In the genomic region with DNA sequence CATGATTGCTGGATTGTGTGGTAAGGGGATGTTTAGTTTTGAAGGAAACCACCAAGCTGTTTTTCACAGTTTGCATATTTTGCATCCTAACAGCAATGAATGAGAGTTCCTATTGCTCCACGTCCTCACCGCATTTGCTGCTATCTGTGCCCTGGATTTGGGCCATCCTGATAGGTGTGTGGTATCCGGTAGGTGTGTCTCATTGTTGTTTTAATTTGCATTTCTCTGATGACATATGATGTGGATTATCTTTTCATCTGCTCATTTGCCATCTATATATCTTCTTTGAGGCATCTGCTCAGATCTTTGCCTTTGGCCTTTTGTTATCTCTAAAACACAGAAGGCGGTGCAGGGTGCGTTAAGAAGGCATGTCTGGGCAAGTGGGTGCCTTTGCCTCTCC, we compare ENCODE assay signal across 1 cellular context.
TF ChIP-seq lines count a peak whose summit lies in the region.

No MANE protein-coding gene starts in this region.

TF ChIP-seq in K562, 482 proteins besides CTCF, POLR2A, EP300 and RAD21 (continued from another document):
- no peak for TF ChIP-seq NFE2 (IDR thresholded peaks at IDR 0.05; ENCODE audit: low read depth)
- TF ChIP-seq ZNF766 (CRISPR knock-in tag; conservative IDR thresholded peaks at IDR 0.05) = no peak
- no peak for TF ChIP-seq ZNF408 (CRISPR knock-in tag; IDR thresholded peaks at IDR 0.05; ENCODE audit: low read depth)
- TF ChIP-seq RBM14 (IDR thresholded peaks at IDR 0.05; ENCODE audit: borderline replicate concordance, insufficient read depth, low read depth, low read length) = no peak
- TF ChIP-seq, protein P1, sequence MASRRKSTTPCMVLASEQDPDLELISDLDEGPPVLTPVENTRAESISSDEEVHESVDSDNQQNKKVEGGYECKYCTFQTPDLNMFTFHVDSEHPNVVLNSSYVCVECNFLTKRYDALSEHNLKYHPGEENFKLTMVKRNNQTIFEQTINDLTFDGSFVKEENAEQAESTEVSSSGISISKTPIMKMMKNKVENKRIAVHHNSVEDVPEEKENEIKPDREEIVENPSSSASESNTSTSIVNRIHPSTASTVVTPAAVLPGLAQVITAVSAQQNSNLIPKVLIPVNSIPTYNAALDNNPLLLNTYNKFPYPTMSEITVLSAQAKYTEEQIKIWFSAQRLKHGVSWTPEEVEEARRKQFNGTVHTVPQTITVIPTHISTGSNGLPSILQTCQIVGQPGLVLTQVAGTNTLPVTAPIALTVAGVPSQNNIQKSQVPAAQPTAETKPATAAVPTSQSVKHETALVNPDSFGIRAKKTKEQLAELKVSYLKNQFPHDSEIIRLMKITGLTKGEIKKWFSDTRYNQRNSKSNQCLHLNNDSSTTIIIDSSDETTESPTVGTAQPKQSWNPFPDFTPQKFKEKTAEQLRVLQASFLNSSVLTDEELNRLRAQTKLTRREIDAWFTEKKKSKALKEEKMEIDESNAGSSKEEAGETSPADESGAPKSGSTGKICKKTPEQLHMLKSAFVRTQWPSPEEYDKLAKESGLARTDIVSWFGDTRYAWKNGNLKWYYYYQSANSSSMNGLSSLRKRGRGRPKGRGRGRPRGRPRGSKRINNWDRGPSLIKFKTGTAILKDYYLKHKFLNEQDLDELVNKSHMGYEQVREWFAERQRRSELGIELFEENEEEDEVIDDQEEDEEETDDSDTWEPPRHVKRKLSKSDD (conservative IDR thresholded peaks at IDR 0.05; ENCODE audit: low read length) = no peak
- TF ChIP-seq ZNF740 (CRISPR knock-in tag; IDR thresholded peaks at IDR 0.05) = no peak
- no peak for TF ChIP-seq ZNF740 (tag; IDR thresholded peaks at IDR 0.05)
- no peak for TF ChIP-seq TFE3 (CRISPR knock-in tag; IDR thresholded peaks at IDR 0.05)
- TF ChIP-seq XRCC3 (IDR thresholded peaks at IDR 0.05) = no peak
- TF ChIP-seq TCF3 (CRISPR knock-in tag; IDR thresholded peaks at IDR 0.05) = 0 out of 2 replicates have a peak, but pooled peaks have one; percentile 18
- TF ChIP-seq, protein P2, sequence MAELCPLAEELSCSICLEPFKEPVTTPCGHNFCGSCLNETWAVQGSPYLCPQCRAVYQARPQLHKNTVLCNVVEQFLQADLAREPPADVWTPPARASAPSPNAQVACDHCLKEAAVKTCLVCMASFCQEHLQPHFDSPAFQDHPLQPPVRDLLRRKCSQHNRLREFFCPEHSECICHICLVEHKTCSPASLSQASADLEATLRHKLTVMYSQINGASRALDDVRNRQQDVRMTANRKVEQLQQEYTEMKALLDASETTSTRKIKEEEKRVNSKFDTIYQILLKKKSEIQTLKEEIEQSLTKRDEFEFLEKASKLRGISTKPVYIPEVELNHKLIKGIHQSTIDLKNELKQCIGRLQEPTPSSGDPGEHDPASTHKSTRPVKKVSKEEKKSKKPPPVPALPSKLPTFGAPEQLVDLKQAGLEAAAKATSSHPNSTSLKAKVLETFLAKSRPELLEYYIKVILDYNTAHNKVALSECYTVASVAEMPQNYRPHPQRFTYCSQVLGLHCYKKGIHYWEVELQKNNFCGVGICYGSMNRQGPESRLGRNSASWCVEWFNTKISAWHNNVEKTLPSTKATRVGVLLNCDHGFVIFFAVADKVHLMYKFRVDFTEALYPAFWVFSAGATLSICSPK (IDR thresholded peaks at IDR 0.05; ENCODE audit: borderline replicate concordance) = no peak
- no peak for TF ChIP-seq SMAD1 (IDR thresholded peaks at IDR 0.05; ENCODE audit: low read depth, low read length, partially characterized antibody)
- no peak for TF ChIP-seq SMARCA5 (IDR thresholded peaks at IDR 0.05)
- TF ChIP-seq COPS2 (conservative IDR thresholded peaks at IDR 0.05) = no peak
- TF ChIP-seq PBX2 (CRISPR knock-in tag; IDR thresholded peaks at IDR 0.05; ENCODE audit: low read depth) = no peak
- peak; percentile 45; the same call in 1 of the 2 replicates for TF ChIP-seq PBX2 (tag; conservative IDR thresholded peaks at IDR 0.05; ENCODE audit: low read depth)
- no peak for TF ChIP-seq NONO (IDR thresholded peaks at IDR 0.05; ENCODE audit: low read depth in 2 of 2, low read length in 1 of 2)
- TF ChIP-seq REST (CRISPR knock-in tag; IDR thresholded peaks at IDR 0.05; ENCODE audit: low read depth) = no peak
- TF ChIP-seq MEIS2 (IDR thresholded peaks at IDR 0.05; ENCODE audit: partially characterized antibody) = peak; percentile 21
- TF ChIP-seq NELFE (IDR thresholded peaks at IDR 0.05; ENCODE audit: insufficient read depth, insufficient read length) = no peak
- TF ChIP-seq RNF2 (IDR thresholded peaks at IDR 0.05) = no peak
- TF ChIP-seq DEAF1 (CRISPR knock-in tag; IDR thresholded peaks at IDR 0.05) = no peak
- 0 out of 4 replicates have a peak, but pooled peaks of 1 of the 2 experiments have one; percentile 30 for TF ChIP-seq TEAD1 (CRISPR knock-in tag; IDR thresholded peaks at IDR 0.05)
- no peak for TF ChIP-seq ZNF583 (CRISPR knock-in tag; IDR thresholded peaks at IDR 0.05)
- TF ChIP-seq TAF9B (IDR thresholded peaks at IDR 0.05; ENCODE audit: partially characterized antibody) = no peak
- TF ChIP-seq PCBP1 (IDR thresholded peaks at IDR 0.05; ENCODE audit: low read depth, low read length, poor library complexity, severe bottlenecking) = no peak
- TF ChIP-seq STAT5B (CRISPR knock-in tag; IDR thresholded peaks at IDR 0.05) = no peak
- TF ChIP-seq CBFA2T3 (IDR thresholded peaks at IDR 0.05) = peak; percentile 49
- TF ChIP-seq ARID1B (IDR thresholded peaks at IDR 0.05) = 0 out of 2 replicates have a peak, but pooled peaks have one; percentile 16
- TF ChIP-seq TAL1 (IDR thresholded peaks at IDR 0.05) = peak; percentile 18; the same call in 1 of the 2 replicates
- no peak for TF ChIP-seq ZNF282 (CRISPR knock-in tag; IDR thresholded peaks at IDR 0.05)
